ENCODE assay signal across 1 cellular context in genomic region chr1:8285965-8286364, GRCh38.
TF ChIP-seq lines count a peak whose summit lies in the region.

No MANE protein-coding gene starts in this region.

TF ChIP-seq in K562, 482 proteins besides CTCF, POLR2A, EP300 and RAD21 (continued from another document):
- TF ChIP-seq ETS1 (conservative IDR thresholded peaks at IDR 0.05; ENCODE audit: control insufficient read depth, low read depth, low read length) (no peak), MAFK (IDR thresholded peaks at IDR 0.05; ENCODE audit: low read length) (peak; percentile 91)
- TF ChIP-seq, protein P1, sequence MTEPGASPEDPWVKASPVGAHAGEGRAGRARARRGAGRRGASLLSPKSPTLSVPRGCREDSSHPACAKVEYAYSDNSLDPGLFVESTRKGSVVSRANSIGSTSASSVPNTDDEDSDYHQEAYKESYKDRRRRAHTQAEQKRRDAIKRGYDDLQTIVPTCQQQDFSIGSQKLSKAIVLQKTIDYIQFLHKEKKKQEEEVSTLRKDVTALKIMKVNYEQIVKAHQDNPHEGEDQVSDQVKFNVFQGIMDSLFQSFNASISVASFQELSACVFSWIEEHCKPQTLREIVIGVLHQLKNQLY (CRISPR knock-in tag; conservative IDR thresholded peaks at IDR 0.05), result no peak
TF ChIP-seq in K562: peak in this region for 5.
